Comparison of ENCODE assay signal across 2 cellular contexts in genomic region chr16:54237-54581, GRCh38.
TF ChIP-seq lines count a peak whose summit lies in the region.

No MANE protein-coding gene starts in this region.

TF ChIP-seq in SK-N-SH, 30 proteins besides CTCF, POLR2A, EP300 and RAD21 (continued from another document):
- no peak for TF ChIP-seq GATA2 (CRISPR knock-in tag; IDR thresholded peaks at IDR 0.05)

TF ChIP-seq in SK-N-SH treated with all-trans-retinoic acid at 6 μM for 48 hours, 23 proteins besides CTCF, POLR2A, EP300 and RAD21 (continued from another document):
- TF ChIP-seq TSHZ2 (CRISPR knock-in tag; IDR thresholded peaks at IDR 0.05), result no peak
- no peak for TF ChIP-seq POU6F1 (CRISPR knock-in tag; IDR thresholded peaks at IDR 0.05; ENCODE audit: borderline replicate concordance, low read depth)
- no peak for TF ChIP-seq OSR1 (CRISPR knock-in tag; IDR thresholded peaks at IDR 0.05)
- no peak for TF ChIP-seq TCF4 (CRISPR knock-in tag; IDR thresholded peaks at IDR 0.05; ENCODE audit: borderline replicate concordance)
- no peak for TF ChIP-seq ZFP3 (CRISPR knock-in tag; IDR thresholded peaks at IDR 0.05)
- no peak for TF ChIP-seq PPARA (CRISPR knock-in tag; IDR thresholded peaks at IDR 0.05; ENCODE audit: borderline replicate concordance)
- TF ChIP-seq ZNF8 (CRISPR knock-in tag; IDR thresholded peaks at IDR 0.05), result no peak
